Comparison of ENCODE assay signal across 38 cellular contexts in genomic region chr10:88006261-88006660, GRCh38.
"Had no signal": no experiment of that assay in that cellular context is flagged by ENCODE, and none has a peak within 500 bp of the region (broad histone marks: within the 10 kb centered on the region; RNA-seq: fewer than 3 reads in every experiment).

No MANE protein-coding gene starts in this region.

- DNase-seq: activated B cell treated with CpG ODN at 0.5 μM for 24 hours; activated CD4-positive, alpha-beta memory T cell treated with anti-CD3 and anti-CD28 coated beads for 36 hours; activated CD4-positive, alpha-beta T cell treated with anti-CD3 and anti-CD28 coated beads for 4 hours; activated CD4-positive, alpha-beta T cell treated with anti-CD3 and anti-CD28 coated beads, Interleukin-2, amount 10 ng/mL, durations not matched to agents 24 days and 14 days; activated CD4-positive, alpha-beta T cell treated with anti-CD3 and anti-CD28 coated beads, Interleukin-2, amount 50 U/mL, for 1 hour; activated CD4-positive, alpha-beta T cell treated with anti-CD3 and anti-CD28 coated beads, Interleukin-2, amount 50 U/mL, for 4 hours; activated CD4-positive, CD25-positive, alpha-beta regulatory T cell treated with anti-CD3 and anti-CD28 coated beads, Interleukin-2, amount 50 U/mL, for 72 hours; activated CD8-positive, alpha-beta memory T cell treated with anti-CD3 and anti-CD28 coated beads, Interleukin-2, amount 50 U/mL, for 4 hours; activated CD8-positive, alpha-beta T cell treated with anti-CD3 and anti-CD28 coated beads for 36 hours; activated effector memory CD4-positive, alpha-beta T cell treated with anti-CD3 and anti-CD28 coated beads, Interleukin-2, amount 50 U/mL, for 16 hours; activated gamma-delta T cell treated with Interleukin-2 at 50 U/mL for 16 hours; activated naive CD4-positive, alpha-beta T cell; activated naive CD4-positive, alpha-beta T cell treated with anti-CD3 and anti-CD28 coated beads for 36 hours; activated naive CD4-positive, alpha-beta T cell treated with anti-CD3 and anti-CD28 coated beads, Interleukin-2, amount 50 U/mL, for 16 hours; activated naive CD8-positive, alpha-beta T cell treated with anti-CD3 and anti-CD28 coated beads for 36 hours; activated T-cell treated with anti-CD3 and anti-CD28 coated beads for 4 hours; activated T-cell treated with anti-CD3 and anti-CD28 coated beads, Interleukin-2, amount 50 U/mL, for 1 hour; activated T-cell treated with anti-CD3 and anti-CD28 coated beads, Interleukin-2, amount 50 U/mL, for 4 hours; activated T-cell treated with anti-CD3 and anti-CD28 coated beads, Interleukin-2, amount 50 U/mL, for 72 hours; amygdala; anterior cingulate cortex; caudate nucleus; cerebellar nuclear complex; colonic mucosa; T-helper 2 cell; T-helper 9 cell had no signal

- H3K4me1 Mint-ChIP-seq: activated B cell treated with CpG ODN at 0.5 μM for 24 hours; activated CD4-positive, alpha-beta T cell treated with anti-CD3 and anti-CD28 coated beads, Interleukin-2, amount 10 ng/mL, durations not matched to agents 24 days and 14 days; activated naive CD8-positive, alpha-beta T cell treated with anti-CD3 and anti-CD28 coated beads for 36 hours; activated T-helper 17 cell treated with anti-CD3 and anti-CD28 coated beads, Interleukin-2, amount 50 U/mL, for 72 hours; brain; central memory CD8-positive, alpha-beta T cell had no signal

- H3K36me3 Mint-ChIP-seq: activated CD4-positive, alpha-beta memory T cell treated with anti-CD3 and anti-CD28 coated beads for 36 hours; activated naive CD4-positive, alpha-beta T cell treated with anti-CD3 and anti-CD28 coated beads, Interleukin-2, amount 50 U/mL, for 72 hours; activated naive CD8-positive, alpha-beta T cell treated with anti-CD3 and anti-CD28 coated beads for 36 hours; brain had no signal

- H3K27me3 ChIP-seq: ascending aorta, cardiac muscle cell, colonic mucosa had no signal

- H3K9me3 ChIP-seq: ascending aorta, colonic mucosa had no signal

- H3K4me1 ChIP-seq: ascending aorta, colonic mucosa had no signal

- H3K27ac Mint-ChIP-seq: activated B cell treated with CpG ODN at 0.5 μM for 24 hours; activated CD4-positive, alpha-beta memory T cell treated with anti-CD3 and anti-CD28 coated beads for 36 hours; activated CD4-positive, alpha-beta T cell treated with anti-CD3 and anti-CD28 coated beads, Interleukin-2, amount 10 ng/mL, durations not matched to agents 24 days and 14 days; activated CD8-positive, alpha-beta T cell treated with anti-CD3 and anti-CD28 coated beads for 36 hours; activated naive CD4-positive, alpha-beta T cell treated with anti-CD3 and anti-CD28 coated beads for 36 hours; activated naive CD4-positive, alpha-beta T cell treated with anti-CD3 and anti-CD28 coated beads, Interleukin-2, amount 50 U/mL, for 72 hours; activated naive CD8-positive, alpha-beta T cell treated with anti-CD3 and anti-CD28 coated beads for 36 hours; activated T-cell treated with anti-CD3 and anti-CD28 coated beads, Interleukin-2, amount 50 U/mL, for 72 hours; activated T-helper 1 cell treated with anti-CD3 and anti-CD28 coated beads, Interleukin-12 subunit alpha, Interleukin-12 subunit beta, Interleukin-2, Interleukin-4 antibody, amounts not matched to agents 30 ng/mL and 10 ng/mL and 1 ng/mL, durations not matched to agents 14 hours and 24 hours and 36 hours; activated T-helper 17 cell treated with anti-CD3 and anti-CD28 coated beads, Interleukin-2, amount 50 U/mL, for 72 hours; brain; T-helper 1 cell treated with Interleukin-12 subunit alpha and Interleukin-12 subunit beta and Interleukin-4 antibody, amounts not matched to agents 30 μg/mL and 1 μg/mL, for 36 hours; T-helper 2 cell treated with Interferon-gamma antibody and Interleukin-4, amounts not matched to agents 5 μg/mL and 100 μg/mL, for 36 hours had no signal

- H3K4me3 ChIP-seq: ascending aorta, cardiac muscle cell, colonic mucosa had no signal

- FAIRE-seq: bronchial epithelial cell, TTC549 had no signal

- ATAC-seq: activated CD8-positive, alpha-beta T cell treated with anti-CD3 and anti-CD28 coated beads for 36 hours; activated naive CD4-positive, alpha-beta T cell treated with anti-CD3 and anti-CD28 coated beads, Interleukin-2, amount 50 U/mL, for 72 hours; activated T-cell treated with anti-CD3 and anti-CD28 coated beads, Interleukin-2, amount 50 U/mL, for 4 hours; activated T-cell treated with anti-CD3 and anti-CD28 coated beads, Interleukin-2, amount 50 U/mL, for 72 hours; activated T-helper 17 cell treated with anti-CD3 and anti-CD28 coated beads, Interleukin-2, amount 50 U/mL, for 72 hours had no signal

- H3K9me3 Mint-ChIP-seq: activated CD8-positive, alpha-beta T cell treated with anti-CD3 and anti-CD28 coated beads for 36 hours; activated T-helper 17 cell treated with anti-CD3 and anti-CD28 coated beads, Interleukin-2, amount 50 U/mL, for 72 hours; T-helper 1 cell treated with Interleukin-12 subunit alpha and Interleukin-12 subunit beta and Interleukin-4 antibody, amounts not matched to agents 30 μg/mL and 1 μg/mL, for 36 hours; T-helper 2 cell treated with Interferon-gamma antibody and Interleukin-4, amounts not matched to agents 5 μg/mL and 100 μg/mL, for 36 hours had no signal

- H3K27ac ChIP-seq: ascending aorta, cardiac muscle cell, colonic mucosa, VCaP had no signal

- H3K36me3 ChIP-seq: ascending aorta, cardiac muscle cell, colonic mucosa had no signal

- H3K27me3 Mint-ChIP-seq: activated B cell treated with CpG ODN at 0.5 μM for 24 hours; activated CD4-positive, alpha-beta memory T cell treated with anti-CD3 and anti-CD28 coated beads for 36 hours; activated CD8-positive, alpha-beta T cell treated with anti-CD3 and anti-CD28 coated beads for 36 hours; activated naive CD8-positive, alpha-beta T cell treated with anti-CD3 and anti-CD28 coated beads for 36 hours; activated T-helper 17 cell treated with anti-CD3 and anti-CD28 coated beads, Interleukin-2, amount 50 U/mL, for 72 hours; central memory CD8-positive, alpha-beta T cell had no signal

- H3K4me3 Mint-ChIP-seq: activated B cell treated with CpG ODN at 0.5 μM for 24 hours; activated CD4-positive, alpha-beta memory T cell treated with anti-CD3 and anti-CD28 coated beads for 36 hours; activated CD4-positive, alpha-beta T cell treated with anti-CD3 and anti-CD28 coated beads, Interleukin-2, amount 10 ng/mL, durations not matched to agents 24 days and 14 days; activated CD8-positive, alpha-beta T cell treated with anti-CD3 and anti-CD28 coated beads for 36 hours; activated naive CD4-positive, alpha-beta T cell treated with anti-CD3 and anti-CD28 coated beads for 36 hours; activated naive CD8-positive, alpha-beta T cell treated with anti-CD3 and anti-CD28 coated beads for 36 hours; activated T-cell treated with anti-CD3 and anti-CD28 coated beads, Interleukin-2, amount 50 U/mL, for 4 hours; activated T-cell treated with anti-CD3 and anti-CD28 coated beads, Interleukin-2, amount 50 U/mL, for 72 hours; activated T-helper 1 cell treated with anti-CD3 and anti-CD28 coated beads, Interleukin-12 subunit alpha, Interleukin-12 subunit beta, Interleukin-2, Interleukin-4 antibody, amounts not matched to agents 30 ng/mL and 10 ng/mL and 1 ng/mL, durations not matched to agents 14 hours and 24 hours and 36 hours; activated T-helper 17 cell treated with anti-CD3 and anti-CD28 coated beads, Interleukin-2, amount 50 U/mL, for 72 hours; brain; central memory CD8-positive, alpha-beta T cell; T-helper 1 cell treated with Interleukin-12 subunit alpha and Interleukin-12 subunit beta and Interleukin-4 antibody, amounts not matched to agents 30 μg/mL and 1 μg/mL, for 36 hours; T-helper 2 cell treated with Interferon-gamma antibody and Interleukin-4, amounts not matched to agents 5 μg/mL and 100 μg/mL, for 36 hours had no signal
